4 cellular contexts compared by ENCODE assay signal in the genomic region with DNA sequence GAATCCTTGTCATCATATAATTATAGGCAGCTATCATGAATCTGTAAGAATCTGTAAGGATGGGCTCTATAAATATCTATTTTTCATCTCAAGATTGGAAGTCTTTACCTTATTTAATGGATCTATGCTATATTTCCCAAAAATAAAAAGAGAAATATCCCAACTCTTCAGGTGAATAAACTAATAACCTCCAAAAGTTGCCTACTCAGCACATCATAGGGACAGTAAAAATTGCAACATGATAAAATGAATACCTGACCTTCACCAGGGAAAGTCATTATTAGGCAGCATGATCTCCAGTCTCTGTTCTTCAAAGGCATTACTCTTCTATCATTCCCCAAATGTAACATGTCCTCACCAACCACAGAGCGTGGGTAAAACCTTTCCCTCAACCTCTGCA.
TF ChIP-seq lines count a peak whose summit lies in the region.

No MANE protein-coding gene starts in this region.

TF ChIP-seq in A549, 52 proteins besides CTCF, POLR2A, EP300 and RAD21:
- TF ChIP-seq KDM5A (IDR thresholded peaks at IDR 0.05) (no peak), MAFK (IDR thresholded peaks at IDR 0.05; ENCODE audit: partially characterized antibody) (peak; percentile 82)

TF ChIP-seq in IMR-90, 13 proteins besides CTCF, POLR2A, EP300 and RAD21:
- TF ChIP-seq MAFK (IDR thresholded peaks at IDR 0.05; ENCODE audit: low read depth, low read length), result peak; percentile 87
- TF ChIP-seq, protein P1, sequence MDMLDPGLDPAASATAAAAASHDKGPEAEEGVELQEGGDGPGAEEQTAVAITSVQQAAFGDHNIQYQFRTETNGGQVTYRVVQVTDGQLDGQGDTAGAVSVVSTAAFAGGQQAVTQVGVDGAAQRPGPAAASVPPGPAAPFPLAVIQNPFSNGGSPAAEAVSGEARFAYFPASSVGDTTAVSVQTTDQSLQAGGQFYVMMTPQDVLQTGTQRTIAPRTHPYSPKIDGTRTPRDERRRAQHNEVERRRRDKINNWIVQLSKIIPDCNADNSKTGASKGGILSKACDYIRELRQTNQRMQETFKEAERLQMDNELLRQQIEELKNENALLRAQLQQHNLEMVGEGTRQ (IDR thresholded peaks at IDR 0.05; ENCODE audit: low read depth, low read length), result no peak

TF ChIP-seq in K562, 482 proteins besides CTCF, POLR2A, EP300 and RAD21:
- TF ChIP-seq ZBTB5 (IDR thresholded peaks at IDR 0.05) (no peak), POLR2G (IDR thresholded peaks at IDR 0.05; ENCODE audit: low read depth, low read length) (no peak), MAFK (IDR thresholded peaks at IDR 0.05; ENCODE audit: low read length) (peak; percentile 57), HMG20B (CRISPR knock-in tag; IDR thresholded peaks at IDR 0.05) (no peak), MAFG (tag; conservative IDR thresholded peaks at IDR 0.05) (peak; percentile 43; the same call in 1 of the 2 replicates), MAFF (IDR thresholded peaks at IDR 0.05; ENCODE audit: low read length) (peak; percentile 56; the same call in 1 of the 2 replicates), MCM7 (IDR thresholded peaks at IDR 0.05) (no peak), LARP7 (IDR thresholded peaks at IDR 0.05) (no peak), C11orf30 (IDR thresholded peaks at IDR 0.05; ENCODE audit: low read depth) (peak; percentile 35; the same call in 1 of the 2 replicates), HIVEP1 (CRISPR knock-in tag; IDR thresholded peaks at IDR 0.05) (no peak), ZNF316 (IDR thresholded peaks at IDR 0.05) (peak; percentile 41)
- TF ChIP-seq, protein P2, sequence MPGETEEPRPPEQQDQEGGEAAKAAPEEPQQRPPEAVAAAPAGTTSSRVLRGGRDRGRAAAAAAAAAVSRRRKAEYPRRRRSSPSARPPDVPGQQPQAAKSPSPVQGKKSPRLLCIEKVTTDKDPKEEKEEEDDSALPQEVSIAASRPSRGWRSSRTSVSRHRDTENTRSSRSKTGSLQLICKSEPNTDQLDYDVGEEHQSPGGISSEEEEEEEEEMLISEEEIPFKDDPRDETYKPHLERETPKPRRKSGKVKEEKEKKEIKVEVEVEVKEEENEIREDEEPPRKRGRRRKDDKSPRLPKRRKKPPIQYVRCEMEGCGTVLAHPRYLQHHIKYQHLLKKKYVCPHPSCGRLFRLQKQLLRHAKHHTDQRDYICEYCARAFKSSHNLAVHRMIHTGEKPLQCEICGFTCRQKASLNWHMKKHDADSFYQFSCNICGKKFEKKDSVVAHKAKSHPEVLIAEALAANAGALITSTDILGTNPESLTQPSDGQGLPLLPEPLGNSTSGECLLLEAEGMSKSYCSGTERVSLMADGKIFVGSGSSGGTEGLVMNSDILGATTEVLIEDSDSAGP (CRISPR knock-in tag; IDR thresholded peaks at IDR 0.05), result no peak

TF ChIP-seq in SK-N-SH, 30 proteins besides CTCF, POLR2A, EP300 and RAD21:
- TF ChIP-seq, protein P3, sequence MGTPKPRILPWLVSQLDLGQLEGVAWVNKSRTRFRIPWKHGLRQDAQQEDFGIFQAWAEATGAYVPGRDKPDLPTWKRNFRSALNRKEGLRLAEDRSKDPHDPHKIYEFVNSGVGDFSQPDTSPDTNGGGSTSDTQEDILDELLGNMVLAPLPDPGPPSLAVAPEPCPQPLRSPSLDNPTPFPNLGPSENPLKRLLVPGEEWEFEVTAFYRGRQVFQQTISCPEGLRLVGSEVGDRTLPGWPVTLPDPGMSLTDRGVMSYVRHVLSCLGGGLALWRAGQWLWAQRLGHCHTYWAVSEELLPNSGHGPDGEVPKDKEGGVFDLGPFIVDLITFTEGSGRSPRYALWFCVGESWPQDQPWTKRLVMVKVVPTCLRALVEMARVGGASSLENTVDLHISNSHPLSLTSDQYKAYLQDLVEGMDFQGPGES (IDR thresholded peaks at IDR 0.05; ENCODE audit: low read depth, low read length), result no peak
- TF ChIP-seq FOXJ3 (CRISPR knock-in tag; IDR thresholded peaks at IDR 0.05) (no peak), POLR2AphosphoS5 (IDR thresholded peaks at IDR 0.05; ENCODE audit: low read depth, low read length) (no peak), MAX (IDR thresholded peaks at IDR 0.05; ENCODE audit: low read depth) (no peak), REST (IDR thresholded peaks at IDR 0.05; ENCODE audit: low read depth, low read length) (no peak), MEF2A (IDR thresholded peaks at IDR 0.05; ENCODE audit: borderline replicate concordance, low read depth) (no peak), NFIC (IDR thresholded peaks at IDR 0.05; ENCODE audit: borderline replicate concordance) (no peak), NRF1 (IDR thresholded peaks at IDR 0.05; ENCODE audit: low read depth, low read length) (no peak), CHD2 (IDR thresholded peaks at IDR 0.05; ENCODE audit: low read length, partially characterized antibody) (no peak), TCF12 (IDR thresholded peaks at IDR 0.05) (no peak), ZBTB33 (IDR thresholded peaks at IDR 0.05; ENCODE audit: borderline replicate concordance, low read depth) (no peak)
- TF ChIP-seq, protein P4, sequence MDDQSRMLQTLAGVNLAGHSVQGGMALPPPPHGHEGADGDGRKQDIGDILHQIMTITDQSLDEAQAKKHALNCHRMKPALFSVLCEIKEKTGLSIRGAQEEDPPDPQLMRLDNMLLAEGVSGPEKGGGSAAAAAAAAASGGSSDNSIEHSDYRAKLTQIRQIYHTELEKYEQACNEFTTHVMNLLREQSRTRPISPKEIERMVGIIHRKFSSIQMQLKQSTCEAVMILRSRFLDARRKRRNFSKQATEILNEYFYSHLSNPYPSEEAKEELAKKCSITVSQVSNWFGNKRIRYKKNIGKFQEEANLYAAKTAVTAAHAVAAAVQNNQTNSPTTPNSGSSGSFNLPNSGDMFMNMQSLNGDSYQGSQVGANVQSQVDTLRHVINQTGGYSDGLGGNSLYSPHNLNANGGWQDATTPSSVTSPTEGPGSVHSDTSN (IDR thresholded peaks at IDR 0.05), result no peak
- TF ChIP-seq, protein P5, sequence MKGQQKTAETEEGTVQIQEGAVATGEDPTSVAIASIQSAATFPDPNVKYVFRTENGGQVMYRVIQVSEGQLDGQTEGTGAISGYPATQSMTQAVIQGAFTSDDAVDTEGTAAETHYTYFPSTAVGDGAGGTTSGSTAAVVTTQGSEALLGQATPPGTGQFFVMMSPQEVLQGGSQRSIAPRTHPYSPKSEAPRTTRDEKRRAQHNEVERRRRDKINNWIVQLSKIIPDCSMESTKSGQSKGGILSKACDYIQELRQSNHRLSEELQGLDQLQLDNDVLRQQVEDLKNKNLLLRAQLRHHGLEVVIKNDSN (IDR thresholded peaks at IDR 0.05; ENCODE audit: borderline replicate concordance, low read depth), result no peak
